8 cellular contexts compared by ENCODE assay signal in the genomic region with DNA sequence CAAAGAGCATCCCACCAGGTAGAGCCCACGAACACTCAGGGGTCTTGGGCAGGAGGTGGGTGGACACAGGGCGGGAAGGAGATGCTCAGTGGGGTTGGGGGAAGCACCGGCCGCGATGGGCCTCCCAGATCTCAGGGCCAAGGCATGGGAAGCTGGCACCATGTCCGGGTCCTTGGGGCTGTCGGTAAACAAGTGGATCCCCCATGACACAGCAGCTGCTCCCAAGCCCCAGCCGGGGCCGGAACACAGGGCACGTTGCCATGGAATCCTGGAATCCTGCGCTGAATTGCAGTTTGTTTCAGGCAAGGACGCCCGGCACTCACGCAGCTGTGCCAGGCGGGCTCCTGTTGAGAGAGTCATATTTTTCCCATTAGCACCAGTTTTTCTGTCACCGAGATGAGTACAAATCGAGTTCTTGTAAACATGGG. TPM values are rescaled to one million over a fixed set of nuclear protein-coding genes. Genes with fewer than 3 reads are reported as not detected.
DNase-seq lines count a peak whose midpoint lies in the region; ATAC-seq and TF ChIP-seq lines count a peak whose summit lies in the region.

No MANE protein-coding gene starts in this region.

- H3K9me3 ChIP-seq in Panc1 (ENCODE audit: control insufficient read depth, insufficient read depth, low read depth, low read length) (no peaks in the 10 kb centered on the region), tibial nerve (no peaks in the 10 kb centered on the region)

- H3K27me3 ChIP-seq in GM06990 (replicated peaks; ENCODE audit: control insufficient read depth, insufficient read depth, low read length) (no peaks in the 10 kb centered on the region), Panc1 (ENCODE audit: control insufficient read depth, insufficient read depth, low read length) (no peaks in the 10 kb centered on the region), tibial nerve (peaks cover 0 to 26% of the 10 kb centered on the region in 2 donors)

- H3K27ac ChIP-seq in Panc1 (ENCODE audit: low read length): no peak overlapping the region
- peak overlapping the region in 1 of 4 donors; percentile 61 for H3K27ac ChIP-seq in tibial nerve

- no peak for TF ChIP-seq POLR2A in tibial nerve (IDR thresholded peaks at IDR 0.05)

- in situ Hi-C loops in Panc1 (cut with HindIII; ENCODE audit: low pct_unique_long_range_greater_than_20kb, low sequenced_read_pairs): no loop called here

- WGBS in tibial nerve, 2 donors: 20 to 30% methylated on average over 11 to 17 of the region's 17 CpGs

- BruUV-seq in Panc1 (replicated peaks; lab: Mats Ljungman, UMichigan): TSS peak; percentile 66

- DNase-seq in GM06990 (ENCODE audit: extremely low read depth, insufficient read length) (peak; percentile 2), Panc1 (ENCODE audit: low read depth, low spot score) (no peak), fibroblast of peridontal ligament (ENCODE audit: extremely low read depth) (peak; percentile 58), retinal pigment epithelial cell (ENCODE audit: low read depth) (peak; percentile 72), iPS-NIHi11 (ENCODE audit: low spot score) (no peak), tibial nerve (ENCODE audit: low spot score in 2 of 2) (no peak)

- H3K36me3 ChIP-seq in GM06990 (ENCODE audit: control insufficient read depth, insufficient read depth, low read length) (peaks cover 5% of the 10 kb centered on the region), Panc1 (ENCODE audit: control insufficient read depth, insufficient read depth, low read length) (no peaks in the 10 kb centered on the region; the same call in 1 of the 2 replicates), tibial nerve (peaks cover 0 to 31% (median 0%) of the 10 kb centered on the region in 3 donors)

- CTCF ChIA-PET in Panc1 (lab: Charles Lee): no interaction called here

- peak in 1 of 2 donors; percentile 40 for TF ChIP-seq EP300 in tibial nerve (IDR thresholded peaks at IDR 0.05)

- H3K4me3 ChIP-seq in GM06990 (replicated peaks; ENCODE audit: low read depth, low read length) (no peak overlapping the region), Panc1 (ENCODE audit: low read depth in 2 of 2, low read length in 2 of 2) (no peak overlapping the region), retinal pigment epithelial cell (ENCODE audit: low read length) (no peak overlapping the region), tibial nerve (no peak overlapping the region)

- no peak for ATAC-seq in Panc1
- no peak for ATAC-seq in activated CD4-positive, CD25-positive, alpha-beta regulatory T cell treated with anti-CD3 and anti-CD28 coated beads, Interleukin-2, amount 50 U/mL, for 24 hours
- ATAC-seq in HG02678 (IDR thresholded peaks at IDR 0.05; ENCODE audit: unreplicated experiment): no peak

- no peak for TF ChIP-seq CTCF in GM06990 (IDR thresholded peaks at IDR 0.05; ENCODE audit: insufficient read depth, low read length, poor library complexity, severe bottlenecking)
- TF ChIP-seq CTCF in Panc1 (IDR thresholded peaks at IDR 0.05): no peak
- no peak for TF ChIP-seq CTCF in retinal pigment epithelial cell (conservative IDR thresholded peaks at IDR 0.05; ENCODE audit: low read depth, low read length)
- TF ChIP-seq CTCF in tibial nerve (IDR thresholded peaks at IDR 0.05): no peak

- no peaks in the 10 kb centered on the region; the same call in 1 of the 2 replicates for H3K4me1 ChIP-seq in Panc1 (ENCODE audit: control insufficient read depth, insufficient read depth, low read length)
- H3K4me1 ChIP-seq in tibial nerve: peaks cover 0 to 35% (median 14%) of the 10 kb centered on the region in 4 donors

- intact Hi-C loops in Panc1 (cut with micrococcal nuclease; ENCODE audit: unreplicated experiment): no loop called here

- POLR2A ChIA-PET in Panc1 (lab: Charles Lee): no interaction called here

RNA-seq across cellular contexts. Expression of gene CHMP6, which starts 23.0 kb away (rescaled TPM):
- 43.7 TPM for total RNA-seq in Panc1 (2021; ENCODE audit: unreplicated experiment)
- polyA plus RNA-seq in Panc1 (2012; ENCODE audit: insufficient read length): 39.1 TPM
- total RNA-seq in tibial nerve: 10 to 100 TPM; 30.6 to 46.3 (median 40.2) TPM

Comparison
In these comparisons a context has a peak if more than half of its experiments do, and no peak if none do; other contexts are left out.
1. DNase-seq: peak in GM06990 (single experiment), fibroblast of peridontal ligament (single experiment) and retinal pigment epithelial cell (single experiment); none in Panc1 (single experiment), iPS-NIHi11 (single experiment) and tibial nerve (0 of 2).